In the genomic region with DNA sequence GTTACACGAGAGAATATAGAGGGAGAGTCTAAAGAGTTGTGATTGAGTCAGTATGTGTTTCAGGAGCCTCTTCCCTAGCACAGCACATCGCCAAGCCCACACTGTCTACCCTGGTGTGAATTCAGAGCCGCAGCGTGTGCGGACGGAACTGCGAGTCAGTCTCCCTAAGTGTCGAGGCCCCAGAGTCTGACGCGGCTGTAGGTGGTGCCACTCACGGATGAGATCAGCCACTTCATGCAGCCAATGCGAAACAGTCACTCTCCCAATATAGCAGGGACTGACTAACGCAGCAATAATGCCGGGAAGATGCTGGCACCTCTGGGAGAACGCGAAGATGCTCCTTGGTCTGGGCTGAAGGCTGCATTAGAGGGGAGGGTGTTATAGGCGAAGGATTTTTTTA, we compare ENCODE assay signal across 24 cellular contexts.
DNase-seq lines count a peak whose midpoint lies in the region; FAIRE-seq and TF ChIP-seq lines count a peak whose summit lies in the region.
"Had no signal": no experiment of that assay in that cellular context is flagged by ENCODE, and none has a peak within 500 bp of the region (broad histone marks: within the 10 kb centered on the region; RNA-seq: fewer than 3 reads in every experiment).

No MANE protein-coding gene starts in this region.

- H2BK12ac ChIP-seq in H9 (ENCODE audit: insufficient read length, low read depth, low read length) (no peak overlapping the region), H1 (ENCODE audit: low read depth, low read length) (no peak overlapping the region), neuronal stem cell (ENCODE audit: low read length) (no peak overlapping the region)

- TF ChIP-seq CTCF in H9 (conservative IDR thresholded peaks at IDR 0.05) (no peak), H1 (IDR thresholded peaks at IDR 0.05; ENCODE audit: control extremely low read depth in 1 of 3, insufficient read depth in 1 of 3, low read depth in 1 of 3, low read length in 3 of 3) (no peak), ovary (IDR thresholded peaks at IDR 0.05) (no peak), D721Med (IDR thresholded peaks at IDR 0.05; ENCODE audit: insufficient read depth, missing control alignments) (no peak)

- H3K4me1 ChIP-seq in H9 (ENCODE audit: insufficient read depth, low read length) (no peaks in the 10 kb centered on the region), H1 (replicated peaks in 1 of 4; ENCODE audit: control insufficient read depth in 3 of 4, insufficient read depth in 4 of 4, low read length in 3 of 4) (peaks cover 0 to 3% (median 0%) of the 10 kb centered on the region in 4 experiments; a peak in 2 of 7 replicates), neuronal stem cell (ENCODE audit: control insufficient read depth in 2 of 2, insufficient read depth in 1 of 2, low read depth in 1 of 2, low read length in 2 of 2) (peaks cover 0 to 7% of the 10 kb centered on the region in 2 donors), ovary (ENCODE audit: insufficient read depth) (no peaks in the 10 kb centered on the region)
- H3K4me1 ChIP-seq: colonic mucosa had no signal

- H2BK5ac ChIP-seq in H9 (ENCODE audit: insufficient read length, low read length), result no peak overlapping the region
- no peak overlapping the region for H2BK5ac ChIP-seq in H1 (ENCODE audit: low read depth, low read length)
- no peak overlapping the region for H2BK5ac ChIP-seq in neuronal stem cell (ENCODE audit: low read length)

- H3K4me2 ChIP-seq in H9 (ENCODE audit: insufficient read depth, insufficient read length, low read length) (no peak overlapping the region), H1 (ENCODE audit: insufficient read depth in 1 of 2, low read depth in 2 of 2, low read length in 2 of 2) (no peak overlapping the region), neuronal stem cell (ENCODE audit: insufficient read depth, low read length, poor library complexity, severe bottlenecking) (no peak overlapping the region)

- CTCF ChIA-PET in H1 (lab: Charles Lee; ENCODE audit: partially characterized antibody), result no interaction called here

- no peak overlapping the region for H4K5ac ChIP-seq in H9 (ENCODE audit: insufficient read length, low read depth, low read length)
- no peak overlapping the region for H4K5ac ChIP-seq in H1 (ENCODE audit: insufficient read length, low read depth, low read length)

- TF ChIP-seq POLR2A in H1 (IDR thresholded peaks at IDR 0.05; ENCODE audit: control extremely low read depth in 1 of 2, low read depth in 2 of 2, low read length in 2 of 2), result no peak
- no peak for TF ChIP-seq POLR2A in ovary (IDR thresholded peaks at IDR 0.05)

- WGBS in H9 (ENCODE audit: extremely low coverage, insufficient read length, low lambda C conversion rate), result no CpG with 5 or more reads among the region's 17 CpGs
- WGBS in H1 (ENCODE audit: extremely low coverage in 1 of 2, insufficient coverage in 1 of 2, insufficient read length in 1 of 2, insufficient replicate concordance in 2 of 2, low coverage in 1 of 2, low lambda C conversion rate in 2 of 2, missing lambda C conversion rate in 1 of 2), 2 experiments, result 86% methylated on average over 17 of the region's 17 CpGs; no CpG with 5 or more reads in 1 of the 2 experiments
- WGBS in neuronal stem cell (ENCODE audit: extremely low coverage in 2 of 2, insufficient read length in 2 of 2, insufficient replicate concordance in 1 of 2), 2 donors, result no CpG with 5 or more reads among the region's 17 CpGs
- WGBS in ovary, 3 donors, result 93 to 95% (median 94%) methylated on average over 17 of the region's 17 CpGs

- H3K79me1 ChIP-seq in H9 (ENCODE audit: insufficient read depth, low read depth, low read length, poor library complexity, severe bottlenecking) (no peaks in the 10 kb centered on the region), H1 (ENCODE audit: low read depth, low read length) (no peaks in the 10 kb centered on the region; the same call in 1 of the 2 replicates), neuronal stem cell (ENCODE audit: low read depth, low read length) (no peaks in the 10 kb centered on the region)

- H3T11ph ChIP-seq in H9 (ENCODE audit: low read length), result no peak overlapping the region

- H3K36me3 ChIP-seq in H1 (ENCODE audit: control insufficient read depth in 2 of 4, insufficient read depth in 4 of 4, low read length in 3 of 4) (no peaks in the 10 kb centered on the region), neuronal stem cell (replicated peaks in 1 of 2; ENCODE audit: control insufficient read depth in 2 of 2, insufficient read depth in 2 of 2, low read length in 2 of 2) (no peaks in the 10 kb centered on the region), ovary (no peaks in the 10 kb centered on the region)
- H3K36me3 ChIP-seq: colonic mucosa, esophagus squamous epithelium, thoracic aorta had no signal

- H3K9ac ChIP-seq in H9 (ENCODE audit: extremely low read depth, insufficient read length, low read length), result no peak overlapping the region
- no peak overlapping the region for H3K9ac ChIP-seq in H1 (replicated peaks in 1 of 4; ENCODE audit: extremely low read depth in 1 of 4, low read depth in 3 of 4, low read length in 3 of 4)
- no peak overlapping the region for H3K9ac ChIP-seq in neuronal stem cell (ENCODE audit: low read depth, low read length, poor library complexity)

- no peaks in the 10 kb centered on the region for H3K27me3 ChIP-seq in H9 (ENCODE audit: insufficient read depth, low read length)
- H3K27me3 ChIP-seq in H1 (replicated peaks in 1 of 4; ENCODE audit: control insufficient read depth in 3 of 4, extremely low read depth in 1 of 4, insufficient read depth in 3 of 4, low read length in 3 of 4), result no peaks in the 10 kb centered on the region
- no peaks in the 10 kb centered on the region for H3K27me3 ChIP-seq in neuronal stem cell (ENCODE audit: control insufficient read depth in 3 of 3, insufficient read depth in 3 of 3, low read depth in 1 of 3, low read length in 3 of 3)
- no peaks in the 10 kb centered on the region for H3K27me3 ChIP-seq in ovary
- H3K27me3 ChIP-seq: colonic mucosa, esophagus squamous epithelium had no signal

- H4K8ac ChIP-seq in H9 (replicated peaks; ENCODE audit: insufficient read length, low read depth, low read length) (no peak overlapping the region), H1 (ENCODE audit: extremely low read depth, insufficient read depth, low read length) (no peak overlapping the region), neuronal stem cell (ENCODE audit: low read depth, low read length) (peak overlapping the region; percentile 44)

- H2BK120ac ChIP-seq in H9 (ENCODE audit: low read depth, low read length, poor library complexity, severe bottlenecking) (no peak overlapping the region), H1 (replicated peaks; ENCODE audit: low read depth, low read length) (no peak overlapping the region), neuronal stem cell (ENCODE audit: low read depth, low read length) (no peak overlapping the region)

- intact Hi-C loops in ovary (cut with DNase I), result no loop called here

- no peak overlapping the region for H4K91ac ChIP-seq in H9 (ENCODE audit: insufficient read length, low read depth, low read length)
- H4K91ac ChIP-seq in H1 (replicated peaks; ENCODE audit: insufficient read length, low read length), result no peak overlapping the region
- H4K91ac ChIP-seq in neuronal stem cell (ENCODE audit: low read depth, low read length, poor library complexity), result no peak overlapping the region

- DNase-seq in H9 (no peak), NCI-H345 (lab: John Stamatoyannopoulos, UW) (peak; percentile 96), H1 (ENCODE audit: low read depth in 1 of 2, low spot score in 2 of 2) (no peak), neuronal stem cell (ENCODE audit: low spot score) (no peak), ovary (no peak), D721Med (ENCODE audit: insufficient read length, low spot score) (no peak), frontal cortex (ENCODE audit: low spot score in 2 of 2) (no peak)
- DNase-seq: activated CD4-positive, alpha-beta T cell treated with anti-CD3 and anti-CD28 coated beads, Interleukin-2, amount 50 U/mL, for 48 hours; activated CD8-positive, alpha-beta memory T cell treated with anti-CD3 and anti-CD28 coated beads, Interleukin-2, amount 50 U/mL, for 48 hours; CD8-positive, alpha-beta T cell; colonic mucosa; DMS153; esophagus squamous epithelium; HCEC 1CT; KBM-7; NCI-H1694 treated with DMSO at 0.1 percent for 48 hours; NCI-H524; stimulated activated CD4-positive, alpha-beta T cell treated with anti-CD3 and anti-CD28 coated beads, Interleukin-2, amount 100 ng/mL, for 24 hours; stimulated activated naive B cell treated with anti-CD40 and anti-IgM and Interleukin-4, amounts not matched to agents 10 μg/mL and 1 μg/mL and 100 μg/mL, for 72 hours had no signal

- peak overlapping the region; percentile 8; the same call in 1 of the 2 replicates for H3K14ac ChIP-seq in H9 (ENCODE audit: insufficient read depth, low read length)
- H3K14ac ChIP-seq in H1 (ENCODE audit: insufficient read length), result no peak overlapping the region
- H3K14ac ChIP-seq in neuronal stem cell (ENCODE audit: low read length), result no peak overlapping the region

- peaks cover 5 to 8% of the 10 kb centered on the region in 2 experiments; a peak in 3 of 4 replicates for H3K4me1 Mint-ChIP-seq in H9
- H3K4me1 Mint-ChIP-seq: nephron; stimulated activated naive B cell treated with anti-CD40 and anti-IgM and Interleukin-4, amounts not matched to agents 10 μg/mL and 1 μg/mL and 100 μg/mL, for 72 hours had no signal

- H3K36me3 Mint-ChIP-seq in H9 (ENCODE audit: insufficient read depth in 1 of 3, low read depth in 3 of 3), result no peaks in the 10 kb centered on the region; a peak in 3 of 7 replicates
- H3K36me3 Mint-ChIP-seq: CD8-positive, alpha-beta T cell; stimulated activated naive B cell treated with anti-CD40 and anti-IgM and Interleukin-4, amounts not matched to agents 10 μg/mL and 1 μg/mL and 100 μg/mL, for 72 hours had no signal

- H3K9me3 ChIP-seq in H9 (ENCODE audit: control insufficient read depth, low read depth, low read length) (no peaks in the 10 kb centered on the region), H1 (ENCODE audit: insufficient read depth in 2 of 2, low read depth in 1 of 2, low read length in 1 of 2) (0 out of 4 replicates have a peak, but pooled peaks cover 0 to 3% of the 10 kb centered on the region in 2 experiments), neuronal stem cell (replicated peaks in 1 of 2; ENCODE audit: control insufficient read depth in 2 of 2, insufficient read depth in 1 of 2, low read depth in 1 of 2, low read length in 2 of 2) (peaks cover 0 to 2% of the 10 kb centered on the region in 2 donors), ovary (no peaks in the 10 kb centered on the region)
- H3K9me3 ChIP-seq: colonic mucosa, esophagus squamous epithelium, thoracic aorta had no signal

- H2BK15ac ChIP-seq in H9 (ENCODE audit: low read depth, low read length) (no peak overlapping the region), H1 (ENCODE audit: low read length) (no peak overlapping the region), neuronal stem cell (ENCODE audit: low read length) (peak overlapping the region; percentile 42)

- no peaks in the 10 kb centered on the region for H3K27me3 Mint-ChIP-seq in H9 (ENCODE audit: low read depth)

- no peak for TF ChIP-seq RAD21 in H1 (IDR thresholded peaks at IDR 0.05 in 1 of 2, conservative IDR thresholded peaks at IDR 0.05 in 1 of 2; ENCODE audit: low read depth in 2 of 2, low read length in 2 of 2)

- H3K27ac ChIP-seq in H9 (ENCODE audit: insufficient read length, low read depth, low read length) (no peak overlapping the region), H1 (ENCODE audit: low read depth, low read length) (no peak overlapping the region), neuronal stem cell (replicated peaks; ENCODE audit: low read length) (no peak overlapping the region), ovary (no peak overlapping the region)
- H3K27ac ChIP-seq: colonic mucosa, esophagus squamous epithelium, skin epidermis, thoracic aorta had no signal

- H4K20me1 ChIP-seq in H9 (ENCODE audit: control insufficient read depth, insufficient read depth, insufficient read length) (no peaks in the 10 kb centered on the region), H1 (replicated peaks in 1 of 2; ENCODE audit: control insufficient read depth in 1 of 2, insufficient read depth in 2 of 2, low read length in 2 of 2) (no peaks in the 10 kb centered on the region)

- no peak overlapping the region for H3K4ac ChIP-seq in H9 (ENCODE audit: low read depth, low read length)
- H3K4ac ChIP-seq in H1 (replicated peaks; ENCODE audit: insufficient read length, low read depth, low read length), result no peak overlapping the region
- H3K4ac ChIP-seq in neuronal stem cell (ENCODE audit: low read length), result no peak overlapping the region

- H3K79me2 ChIP-seq in H9 (ENCODE audit: insufficient read depth, low read length) (no peaks in the 10 kb centered on the region), H1 (ENCODE audit: control insufficient read depth in 1 of 2, insufficient read depth in 2 of 2, low read length in 2 of 2) (no peaks in the 10 kb centered on the region)

- TF ChIP-seq EP300 in H1 (IDR thresholded peaks at IDR 0.05; ENCODE audit: borderline replicate concordance in 1 of 2, low read depth in 2 of 2, low read length in 2 of 2) (no peak), ovary (IDR thresholded peaks at IDR 0.05) (no peak)

- no peak overlapping the region for H3K4me3 Mint-ChIP-seq in H9
- H3K4me3 Mint-ChIP-seq: CD8-positive, alpha-beta T cell; nephron; stimulated activated naive B cell treated with anti-CD40 and anti-IgM and Interleukin-4, amounts not matched to agents 10 μg/mL and 1 μg/mL and 100 μg/mL, for 72 hours; T-helper 2 cell treated with Interferon-gamma antibody and Interleukin-4, amounts not matched to agents 5 μg/mL and 100 μg/mL, for 36 hours had no signal

- H3K23me2 ChIP-seq in H9 (ENCODE audit: insufficient read length, low read depth, low read length, poor library complexity, severe bottlenecking) (no peaks in the 10 kb centered on the region), H1 (ENCODE audit: low read depth, low read length) (no peaks in the 10 kb centered on the region)

- H3K56ac ChIP-seq in H9 (ENCODE audit: insufficient read length, low read depth, low read length), result no peak overlapping the region
- H3K56ac ChIP-seq in H1 (replicated peaks; ENCODE audit: insufficient read length, low read depth, low read length), result no peak overlapping the region

- POLR2A ChIA-PET in H1 (lab: Charles Lee; ENCODE audit: partially characterized antibody), result no interaction called here

- peaks cover 0 to 4% of the 10 kb centered on the region in 2 experiments; a peak in 3 of 5 replicates for H3K9me3 Mint-ChIP-seq in H9
- H3K9me3 Mint-ChIP-seq: CD8-positive, alpha-beta T cell; stimulated activated naive B cell treated with anti-CD40 and anti-IgM and Interleukin-4, amounts not matched to agents 10 μg/mL and 1 μg/mL and 100 μg/mL, for 72 hours had no signal

- FAIRE-seq in H1 (lab: Jason Lieb, UNC) (no peak), D721Med (lab: Jason Lieb, UNC) (no peak), frontal cortex (lab: Jason Lieb, UNC) (no peak)
- FAIRE-seq: G401.6 had no signal

- H3K18ac ChIP-seq in H9 (ENCODE audit: insufficient read length, low read depth, low read length) (no peak overlapping the region), H1 (ENCODE audit: extremely low read depth, low read length) (no peak overlapping the region), neuronal stem cell (ENCODE audit: low read length) (no peak overlapping the region)

- H3K23ac ChIP-seq in H9 (ENCODE audit: insufficient read length, low read depth, low read length) (no peak overlapping the region), H1 (ENCODE audit: insufficient read length) (no peak overlapping the region), neuronal stem cell (ENCODE audit: low read depth, low read length, poor library complexity) (no peak overlapping the region)

- H3K4me3 ChIP-seq in H1 (ENCODE audit: extremely low read depth in 1 of 4, insufficient read depth in 2 of 4, low read depth in 3 of 4, low read length in 4 of 4), result no peak overlapping the region
- H3K4me3 ChIP-seq in neuronal stem cell (ENCODE audit: low read length in 2 of 2), result peak overlapping the region in 1 of 2 donors; percentile 26
- H3K4me3 ChIP-seq in ovary, result no peak overlapping the region
- H3K4me3 ChIP-seq: colonic mucosa, esophagus squamous epithelium, skin epidermis, thoracic aorta had no signal

- H3K27ac Mint-ChIP-seq in H9, result no peak overlapping the region
- H3K27ac Mint-ChIP-seq: CD8-positive, alpha-beta T cell; nephron; stimulated activated naive B cell treated with anti-CD40 and anti-IgM and Interleukin-4, amounts not matched to agents 10 μg/mL and 1 μg/mL and 100 μg/mL, for 72 hours; T-helper 2 cell treated with Interferon-gamma antibody and Interleukin-4, amounts not matched to agents 5 μg/mL and 100 μg/mL, for 36 hours had no signal

- H2AFZ ChIP-seq in H9 (ENCODE audit: low read length), result no peak overlapping the region
- H2AFZ ChIP-seq in H1 (ENCODE audit: low read length), result 0 out of 2 replicates have a peak overlapping the region, but pooled peaks have one; percentile 23
- peak overlapping the region; percentile 66 for H2AFZ ChIP-seq in neuronal stem cell (ENCODE audit: low read length)

- no peak overlapping the region for H2AK5ac ChIP-seq in H9 (ENCODE audit: insufficient read length, low read length)
- H2AK5ac ChIP-seq in H1 (ENCODE audit: low read depth, low read length), result no peak overlapping the region
- H2AK5ac ChIP-seq in neuronal stem cell (ENCODE audit: low read depth, low read length), result no peak overlapping the region

- H2BK20ac ChIP-seq in H9 (ENCODE audit: low read depth, low read length, poor library complexity, severe bottlenecking), result no peak overlapping the region
- no peak overlapping the region for H2BK20ac ChIP-seq in H1 (ENCODE audit: low read length)
